ENCODE assay signal across 8 cellular contexts in the genomic region with DNA sequence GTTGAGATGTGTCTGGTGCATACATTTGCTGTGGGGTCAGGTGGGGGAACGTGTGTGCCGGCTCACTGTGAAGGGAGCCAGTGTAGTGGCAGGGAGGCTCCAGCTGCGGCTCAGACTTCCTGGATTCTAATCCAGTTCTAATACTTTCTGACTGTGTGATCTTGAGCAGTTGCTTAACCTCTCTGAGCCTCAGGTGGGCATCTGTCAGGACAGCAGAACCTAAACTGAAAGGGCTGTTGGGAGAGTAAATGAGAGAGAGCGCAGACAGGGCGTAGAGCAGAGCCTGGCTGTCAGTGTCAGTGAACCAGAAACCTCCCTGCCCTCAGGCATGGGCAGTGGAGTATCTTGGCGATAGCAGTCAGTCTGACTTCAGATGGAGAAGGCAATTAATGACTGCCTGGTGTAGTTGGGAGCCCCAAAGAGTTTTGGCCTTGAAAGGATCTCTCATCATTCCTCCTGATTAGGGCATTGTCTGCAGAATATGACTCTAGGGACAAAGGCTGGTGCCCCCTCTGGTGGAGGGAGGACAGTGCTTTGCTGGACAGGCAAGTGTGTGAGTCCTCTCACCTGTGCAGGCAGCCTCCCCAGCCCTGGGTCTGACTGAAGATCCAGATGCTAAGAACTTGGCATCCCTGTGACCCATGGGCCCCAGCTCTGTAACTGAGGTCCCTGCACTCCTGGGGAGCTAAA. TPM values are rescaled to one million over a fixed set of nuclear protein-coding genes. Genes with fewer than 3 reads are reported as not detected.
DNase-seq lines count a peak whose midpoint lies in the region; ATAC-seq and TF ChIP-seq lines count a peak whose summit lies in the region.

No MANE protein-coding gene starts in this region.

- peak; percentile 52 for TF ChIP-seq CTCF in AG10803 (conservative IDR thresholded peaks at IDR 0.05; ENCODE audit: low read length)
- peak; percentile 37 for TF ChIP-seq CTCF in GM13976 (IDR thresholded peaks at IDR 0.05; ENCODE audit: borderline replicate concordance, control extremely low read depth, extremely low read depth, insufficient read depth, missing control alignments)
- TF ChIP-seq CTCF in right lobe of liver (IDR thresholded peaks at IDR 0.05), result peak; percentile 28 to 55 (median 35)

- CTCF ChIA-PET in activated CD8-positive, alpha-beta T cell treated with anti-CD3 and anti-CD28 coated beads, Interleukin-2, amount 10 ng/mL, durations not matched to agents 7 days and 5 days (lab: Charles Lee), result interaction anchor here (0.6 to 6.8 kb wide), 9 partner anchors 8 to 211 kb away, joined by 3 to 37 read pairs (median 4); partner anchors contain the start of gene KBTBD13

- H3K27me3 Mint-ChIP-seq in activated CD8-positive, alpha-beta T cell treated with anti-CD3 and anti-CD28 coated beads, Interleukin-2, amount 10 ng/mL, durations not matched to agents 7 days and 5 days (ENCODE audit: low read depth), result peaks cover 19% of the 10 kb centered on the region

- no peak for TF ChIP-seq POLR2A in right lobe of liver (IDR thresholded peaks at IDR 0.05)

- intact Hi-C loops in right lobe of liver (cut with DNase I), result no loop called here

- no peaks in the 10 kb centered on the region for H3K36me3 ChIP-seq in right lobe of liver

- no peaks in the 10 kb centered on the region for H3K9me3 Mint-ChIP-seq in activated CD8-positive, alpha-beta T cell treated with anti-CD3 and anti-CD28 coated beads, Interleukin-2, amount 10 ng/mL, durations not matched to agents 7 days and 5 days (ENCODE audit: insufficient read depth)

- DNase-seq in AG10803 (ENCODE audit: low read depth), result no peak
- peak; percentile 70 for DNase-seq in GM13976 (ENCODE audit: low spot score)
- DNase-seq in activated CD8-positive, alpha-beta T cell treated with anti-CD3 and anti-CD28 coated beads, Interleukin-2, amount 10 ng/mL, durations not matched to agents 7 days and 5 days, result peak; percentile 40
- DNase-seq in right lobe of liver, result no peak
- DNase-seq in NCI-H187 (lab: John Stamatoyannopoulos, UW), result no peak
- DNase-seq in NCI-H1092 treated with DMSO at 0.1 percent for 48 hours (lab: John Stamatoyannopoulos, UW), result no peak

- WGBS in right lobe of liver (ENCODE audit: insufficient coverage, low coverage, low lambda C conversion rate, missing lambda C conversion rate), result 94% methylated on average over 2 of the region's 6 CpGs

- POLR2A ChIA-PET in activated CD8-positive, alpha-beta T cell treated with anti-CD3 and anti-CD28 coated beads, Interleukin-2, amount 10 ng/mL, durations not matched to agents 7 days and 5 days (lab: Charles Lee), result interaction anchor here (1.1 kb wide), 1 partner anchor 60 kb away, joined by 3 read pairs; no protein-coding TSS in a partner anchor

- H3K27ac ChIP-seq in right lobe of liver, result peak overlapping the region in 1 of 3 donors; percentile 99

- H3K4me1 ChIP-seq in right lobe of liver, result peaks cover 0 to 68% (median 16%) of the 10 kb centered on the region in 4 donors

- H3K27me3 ChIP-seq in right lobe of liver, result no peaks in the 10 kb centered on the region

- H3K4me1 Mint-ChIP-seq in activated CD8-positive, alpha-beta T cell treated with anti-CD3 and anti-CD28 coated beads, Interleukin-2, amount 10 ng/mL, durations not matched to agents 7 days and 5 days (ENCODE audit: low read depth), result peaks cover 20% of the 10 kb centered on the region

- no peaks in the 10 kb centered on the region for H3K9me3 ChIP-seq in right lobe of liver

- no peak overlapping the region for H3K27ac Mint-ChIP-seq in activated CD8-positive, alpha-beta T cell treated with anti-CD3 and anti-CD28 coated beads, Interleukin-2, amount 10 ng/mL, durations not matched to agents 7 days and 5 days

- H3K4me3 ChIP-seq in AG10803 (ENCODE audit: low read length), result no peak overlapping the region
- no peak overlapping the region for H3K4me3 ChIP-seq in right lobe of liver

- no peak overlapping the region for H3K4me3 Mint-ChIP-seq in activated CD8-positive, alpha-beta T cell treated with anti-CD3 and anti-CD28 coated beads, Interleukin-2, amount 10 ng/mL, durations not matched to agents 7 days and 5 days

- no peak for ATAC-seq in activated CD8-positive, alpha-beta T cell treated with anti-CD3 and anti-CD28 coated beads, Interleukin-2, amount 10 ng/mL, durations not matched to agents 7 days and 5 days
- ATAC-seq in right lobe of liver, result peak in 1 of 4 donors; percentile 5
- no peak for ATAC-seq in GM18511 (IDR thresholded peaks at IDR 0.05; ENCODE audit: unreplicated experiment)
- ATAC-seq in HG03196 (IDR thresholded peaks at IDR 0.05; ENCODE audit: unreplicated experiment), result no peak

- H3K36me3 Mint-ChIP-seq in activated CD8-positive, alpha-beta T cell treated with anti-CD3 and anti-CD28 coated beads, Interleukin-2, amount 10 ng/mL, durations not matched to agents 7 days and 5 days (ENCODE audit: low read depth), result no peaks in the 10 kb centered on the region

- in situ Hi-C loops in GM13976 (cut with MboI; ENCODE audit: low sequenced_read_pairs, unreplicated experiment), result no loop called here

RNA-seq across cellular contexts. Expression of gene KBTBD13, which starts 9.6 kb away (rescaled TPM):
- not detected for total RNA-seq in activated CD8-positive, alpha-beta T cell treated with anti-CD3 and anti-CD28 coated beads, Interleukin-2, amount 10 ng/mL, durations not matched to agents 7 days and 5 days
- not detected for total RNA-seq in right lobe of liver

RNA-seq across cellular contexts. Expression of gene RASL12, which starts 18.3 kb away (rescaled TPM):
- total RNA-seq in activated CD8-positive, alpha-beta T cell treated with anti-CD3 and anti-CD28 coated beads, Interleukin-2, amount 10 ng/mL, durations not matched to agents 7 days and 5 days, result not detected
- total RNA-seq in right lobe of liver, result 1 to 10 TPM in 1 of 6 experiments, under 1 TPM in 5; 0.07 to 1.5 (median 0.24) TPM

RNA-seq across cellular contexts. Expression of gene UBAP1L, which starts 28.9 kb away (rescaled TPM):
- 1 to 10 TPM; 3.5 to 4.2 TPM for total RNA-seq in activated CD8-positive, alpha-beta T cell treated with anti-CD3 and anti-CD28 coated beads, Interleukin-2, amount 10 ng/mL, durations not matched to agents 7 days and 5 days
- 1 to 10 TPM; 1.6 to 5.9 (median 3.0) TPM for total RNA-seq in right lobe of liver

RNA-seq across cellular contexts. Expression of gene SLC51B, which starts 40.9 kb away (rescaled TPM):
- total RNA-seq in activated CD8-positive, alpha-beta T cell treated with anti-CD3 and anti-CD28 coated beads, Interleukin-2, amount 10 ng/mL, durations not matched to agents 7 days and 5 days, result not detected
- total RNA-seq in right lobe of liver, result 10 to 100 TPM in 1 of 6 experiments, 1 to 10 TPM in 4, under 1 TPM in 1; 0.32 to 10.1 (median 2.7) TPM

RNA-seq across cellular contexts. Expression of gene PDCD7, which starts 47.5 kb away (rescaled TPM):
- total RNA-seq in activated CD8-positive, alpha-beta T cell treated with anti-CD3 and anti-CD28 coated beads, Interleukin-2, amount 10 ng/mL, durations not matched to agents 7 days and 5 days, result 10 to 100 TPM; 31.5 to 34.9 TPM
- 10 to 100 TPM in 3 of 6 experiments, 1 to 10 TPM in 3; 6.3 to 12.2 (median 9.1) TPM for total RNA-seq in right lobe of liver

Comparison
In these comparisons a context has a peak if more than half of its experiments do, and no peak if none do; other contexts are left out.
1. DNase-seq: peak in GM13976 (single experiment) and activated CD8-positive, alpha-beta T cell treated with anti-CD3 and anti-CD28 coated beads, Interleukin-2, amount 10 ng/mL, durations not matched to agents 7 days and 5 days (single experiment); none in AG10803 (single experiment), right lobe of liver (0 of 3), NCI-H187 (0 of 2) and NCI-H1092 treated with DMSO at 0.1 percent for 48 hours (single experiment).
2. Peak in every context shown above with its lines, with median percentiles within 50 percentile points of each other: CTCF ChIP-seq.